ENCODE assay signal across 14 cellular contexts in genomic region chr4:56972832-56973231, GRCh38.
"Had no signal": no experiment of that assay in that cellular context is flagged by ENCODE, and none has a peak within 500 bp of the region (broad histone marks: within the 10 kb centered on the region; RNA-seq: fewer than 3 reads in every experiment).

No MANE protein-coding gene starts in this region.

- DNase-seq: activated CD4-positive, alpha-beta T cell treated with anti-CD3 and anti-CD28 coated beads for 4 hours; amniotic stem cell; effector CD8-positive, alpha-beta T cell; gastrocnemius medialis; head of caudate nucleus; occipital lobe; posterior cingulate gyrus; SK-N-SH; stimulated activated naive CD4-positive, alpha-beta T cell; uterus had no signal

- FAIRE-seq: keratinocyte, TTC549 had no signal

- ATAC-seq: esophagus mucosa, gastrocnemius medialis had no signal

- H3K27ac Mint-ChIP-seq: T-helper 2 cell treated with Interferon-gamma antibody and Interleukin-4, amounts not matched to agents 5 μg/mL and 100 μg/mL, for 36 hours had no signal

- H3K4me3 Mint-ChIP-seq: T-helper 2 cell treated with Interferon-gamma antibody and Interleukin-4, amounts not matched to agents 5 μg/mL and 100 μg/mL, for 36 hours had no signal
